16 cellular contexts compared by ENCODE assay signal in the genomic region with DNA sequence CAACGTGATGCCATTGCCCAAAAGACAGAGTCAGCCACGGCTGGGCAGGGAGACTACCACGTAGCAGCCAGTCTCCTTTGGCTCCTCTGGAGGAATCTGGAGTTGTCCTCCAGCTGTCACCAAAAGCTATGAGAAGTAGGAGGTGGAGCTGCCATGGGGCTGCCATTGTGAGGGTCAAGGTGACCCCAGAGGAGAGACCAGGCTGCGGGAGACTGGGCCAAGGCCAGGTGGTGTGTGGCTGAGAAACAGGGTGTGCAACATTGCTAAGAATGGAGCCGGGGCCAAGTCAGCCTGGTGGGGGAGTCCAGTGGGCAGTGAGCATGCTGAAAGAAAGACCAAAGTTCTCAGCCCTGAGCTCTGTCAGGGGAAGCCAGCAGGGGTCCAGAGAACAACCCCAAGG. TPM values are rescaled to one million over a fixed set of nuclear protein-coding genes. Genes with fewer than 3 reads are reported as not detected.
DNase-seq lines count a peak whose midpoint lies in the region; ATAC-seq and TF ChIP-seq lines count a peak whose summit lies in the region.
"Had no signal": no experiment of that assay in that cellular context is flagged by ENCODE, and none has a peak within 500 bp of the region (broad histone marks: within the 10 kb centered on the region; RNA-seq: fewer than 3 reads in every experiment).

No MANE protein-coding gene starts in this region.

- peak overlapping the region; percentile 67 for H3K4me2 ChIP-seq in HCT116 (ENCODE audit: low read length)
- H3K4me2 ChIP-seq: GM23338 had no signal

- H3K4me1 ChIP-seq in HCT116 (ENCODE audit: control insufficient read depth in 1 of 2, insufficient read depth in 2 of 2, low read length in 2 of 2) = peaks cover 80 to 97% of the 10 kb centered on the region in 2 experiments
- H3K4me1 ChIP-seq in Panc1 (ENCODE audit: control insufficient read depth, insufficient read depth, low read length) = peaks cover 46% of the 10 kb centered on the region

- TF ChIP-seq POLR2A in HCT116 (IDR thresholded peaks at IDR 0.05; ENCODE audit: borderline replicate concordance, extremely low read depth, insufficient read depth, insufficient read length) = no peak

- H3K4me3 ChIP-seq in HCT116 (replicated peaks in 1 of 2; ENCODE audit: low read depth in 1 of 2, low read length in 2 of 2) = no peak overlapping the region
- H3K4me3 ChIP-seq in Panc1 (ENCODE audit: low read depth in 2 of 2, low read length in 2 of 2) = no peak overlapping the region
- H3K4me3 ChIP-seq: GM23338 had no signal

- peaks cover 10% of the 10 kb centered on the region; the same call in 1 of the 2 replicates for H3K79me2 ChIP-seq in HCT116 (ENCODE audit: insufficient read depth, low read length)

- H3K9me2 ChIP-seq in HCT116 (ENCODE audit: insufficient read depth) = no peaks in the 10 kb centered on the region

- H3K36me3 ChIP-seq in HCT116 (ENCODE audit: control insufficient read depth in 1 of 2, insufficient read depth in 2 of 2, low read length in 2 of 2) = no peaks in the 10 kb centered on the region
- H3K36me3 ChIP-seq in Panc1 (ENCODE audit: control insufficient read depth, insufficient read depth, low read length) = no peaks in the 10 kb centered on the region

- CTCF ChIA-PET in HCT116 (lab: Charles Lee) (interaction anchor here (1.6 to 2.8 kb wide), 3 partner anchors 15 to 398 kb away, joined by 4 to 10 read pairs (median 6); no protein-coding TSS in a partner anchor), Panc1 (lab: Charles Lee) (interaction anchor here (0.6 to 1.0 kb wide), 3 partner anchors 15 to 378 kb away, joined by 3 to 4 read pairs (median 3); no protein-coding TSS in a partner anchor)

- H3K27me3 ChIP-seq in HCT116 (ENCODE audit: insufficient read depth, low read length) (no peaks in the 10 kb centered on the region), Panc1 (ENCODE audit: control insufficient read depth, insufficient read depth, low read length) (no peaks in the 10 kb centered on the region)

- RAD21 ChIA-PET in HCT116 (lab: Charles Lee; ENCODE audit: low non-redundant PET in 1 of 2, low total read pairs in 2 of 2, uncharacterized antibody in 2 of 2, unreplicated experiment in 2 of 2) = no interaction called here

- no peak overlapping the region for H2AFZ ChIP-seq in HCT116 (ENCODE audit: low read depth, low read length, poor library complexity, severe bottlenecking)
- H2AFZ ChIP-seq: GM23338 had no signal

- no peaks in the 10 kb centered on the region for H3K9me3 ChIP-seq in HCT116 (ENCODE audit: control insufficient read depth in 1 of 2, insufficient read depth in 1 of 2, low read depth in 1 of 2, low read length in 2 of 2)
- H3K9me3 ChIP-seq in Panc1 (ENCODE audit: control insufficient read depth, insufficient read depth, low read depth, low read length) = no peaks in the 10 kb centered on the region

- in situ Hi-C loops in Panc1 (cut with HindIII; ENCODE audit: low pct_unique_long_range_greater_than_20kb, low sequenced_read_pairs) = no loop called here

- BruUV-seq in HCT116 (replicated peaks; lab: Mats Ljungman, UMichigan) = no TSS peak
- BruUV-seq in Panc1 (replicated peaks; lab: Mats Ljungman, UMichigan) = no TSS peak

- ATAC-seq in HCT116 = no peak
- ATAC-seq in Panc1 = no peak
- ATAC-seq in GM18909 (IDR thresholded peaks at IDR 0.05; ENCODE audit: poor library complexity, unreplicated experiment) = no peak
- ATAC-seq in Right ventricle myocardium superior (ENCODE audit: poor library complexity) = no peak
- no peak for ATAC-seq in HG02798 (IDR thresholded peaks at IDR 0.05; ENCODE audit: poor library complexity, unreplicated experiment)
- ATAC-seq: GM23338, HepG2 had no signal

- no peak for DNase-seq in HCT116 (ENCODE audit: low read depth, low spot score)
- DNase-seq in Panc1 (ENCODE audit: low read depth, low spot score) = no peak
- peak; percentile 39 for DNase-seq in mesenteric fat pad (ENCODE audit: low spot score)
- no peak for DNase-seq in putamen (ENCODE audit: low spot score)
- DNase-seq in Right ventricle myocardium superior = no peak
- DNase-seq: AML-193; CD4-positive, alpha-beta T cell; DMS153; DMS79; GDM1; HCEC 1CT had no signal

- H4K20me1 ChIP-seq in HCT116 (ENCODE audit: insufficient read depth) = no peaks in the 10 kb centered on the region

- peak overlapping the region; percentile 71 for H3K9ac ChIP-seq in HCT116 (ENCODE audit: low read length)

- no peak for TF ChIP-seq RAD21 in HCT116 (IDR thresholded peaks at IDR 0.05; ENCODE audit: low read depth)

- TF ChIP-seq CTCF in HCT116 (IDR thresholded peaks at IDR 0.05 in 2 of 3, conservative IDR thresholded peaks at IDR 0.05 in 1 of 3; ENCODE audit: borderline replicate concordance in 1 of 3, insufficient read depth in 1 of 3, low read depth in 2 of 3, low read length in 2 of 3) = no peak
- no peak for TF ChIP-seq CTCF in Panc1 (IDR thresholded peaks at IDR 0.05)

- POLR2A ChIA-PET in HCT116 (lab: Charles Lee) = interaction anchor here (15.9 kb wide), 1 partner anchor 13 kb away, joined by 198 read pairs; no protein-coding TSS in a partner anchor
- POLR2A ChIA-PET in Panc1 (lab: Charles Lee) = no interaction called here

- H3K27ac ChIP-seq in HCT116 (ENCODE audit: low read depth, low read length) (peak overlapping the region; percentile 99), Panc1 (ENCODE audit: low read length) (peak overlapping the region; percentile 81; the same call in 1 of the 2 replicates)
- H3K27ac ChIP-seq: C4-2B had no signal

- intact Hi-C loops in HCT116 (cut with micrococcal nuclease) (loop anchor here (10.0 kb wide), 1 partner anchor 719 kb away; a partner anchor contains a TSS), Panc1 (cut with micrococcal nuclease; ENCODE audit: unreplicated experiment) (no loop called here), Right ventricle myocardium superior (cut with DNase I) (no loop called here)

TF ChIP-seq in HCT116, 20 proteins besides CTCF, POLR2A, EP300 and RAD21 (continues in another document):
- TF ChIP-seq, protein P1, sequence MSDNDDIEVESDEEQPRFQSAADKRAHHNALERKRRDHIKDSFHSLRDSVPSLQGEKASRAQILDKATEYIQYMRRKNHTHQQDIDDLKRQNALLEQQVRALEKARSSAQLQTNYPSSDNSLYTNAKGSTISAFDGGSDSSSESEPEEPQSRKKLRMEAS (IDR thresholded peaks at IDR 0.05) = no peak
- TF ChIP-seq, protein P2, sequence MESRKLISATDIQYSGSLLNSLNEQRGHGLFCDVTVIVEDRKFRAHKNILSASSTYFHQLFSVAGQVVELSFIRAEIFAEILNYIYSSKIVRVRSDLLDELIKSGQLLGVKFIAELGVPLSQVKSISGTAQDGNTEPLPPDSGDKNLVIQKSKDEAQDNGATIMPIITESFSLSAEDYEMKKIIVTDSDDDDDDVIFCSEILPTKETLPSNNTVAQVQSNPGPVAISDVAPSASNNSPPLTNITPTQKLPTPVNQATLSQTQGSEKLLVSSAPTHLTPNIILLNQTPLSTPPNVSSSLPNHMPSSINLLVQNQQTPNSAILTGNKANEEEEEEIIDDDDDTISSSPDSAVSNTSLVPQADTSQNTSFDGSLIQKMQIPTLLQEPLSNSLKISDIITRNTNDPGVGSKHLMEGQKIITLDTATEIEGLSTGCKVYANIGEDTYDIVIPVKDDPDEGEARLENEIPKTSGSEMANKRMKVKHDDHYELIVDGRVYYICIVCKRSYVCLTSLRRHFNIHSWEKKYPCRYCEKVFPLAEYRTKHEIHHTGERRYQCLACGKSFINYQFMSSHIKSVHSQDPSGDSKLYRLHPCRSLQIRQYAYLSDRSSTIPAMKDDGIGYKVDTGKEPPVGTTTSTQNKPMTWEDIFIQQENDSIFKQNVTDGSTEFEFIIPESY (IDR thresholded peaks at IDR 0.05; ENCODE audit: extremely low read depth, insufficient replicate concordance, low read length) = no peak
- TF ChIP-seq EGR1 (IDR thresholded peaks at IDR 0.05; ENCODE audit: low read depth) (no peak), SP1 (IDR thresholded peaks at IDR 0.05; ENCODE audit: low read depth) (no peak), POLR2AphosphoS5 (IDR thresholded peaks at IDR 0.05; ENCODE audit: low read depth, low read length) (no peak), SIN3A (IDR thresholded peaks at IDR 0.05; ENCODE audit: low read depth) (no peak), FOSL1 (IDR thresholded peaks at IDR 0.05; ENCODE audit: low read depth) (no peak), YY1 (IDR thresholded peaks at IDR 0.05; ENCODE audit: extremely low read depth, insufficient replicate concordance, low read depth, low read length) (no peak), JUND (IDR thresholded peaks at IDR 0.05) (no peak), TCF7L2 (IDR thresholded peaks at IDR 0.05; ENCODE audit: borderline replicate concordance, extremely low read depth, insufficient read depth, insufficient read length) (no peak), EZH2phosphoT487 (IDR thresholded peaks at IDR 0.05; ENCODE audit: borderline replicate concordance) (no peak), CEBPB (IDR thresholded peaks at IDR 0.05; ENCODE audit: low read depth) (no peak), SRF (IDR thresholded peaks at IDR 0.05; ENCODE audit: low read depth) (no peak), ZNF274 (IDR thresholded peaks at IDR 0.05; ENCODE audit: low read depth, low read length) (no peak)
- TF ChIP-seq, protein P3, sequence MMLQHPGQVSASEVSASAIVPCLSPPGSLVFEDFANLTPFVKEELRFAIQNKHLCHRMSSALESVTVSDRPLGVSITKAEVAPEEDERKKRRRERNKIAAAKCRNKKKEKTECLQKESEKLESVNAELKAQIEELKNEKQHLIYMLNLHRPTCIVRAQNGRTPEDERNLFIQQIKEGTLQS (IDR thresholded peaks at IDR 0.05) = no peak

RNA-seq across cellular contexts. Expression of a gene that starts 29.9 kb away (rescaled TPM):
- 95.1 TPM for total RNA-seq in HCT116 (2021; ENCODE audit: unreplicated experiment)
- 50.5 and 67.7 TPM in 2 replicates for polyA plus RNA-seq in HCT116 (2012)
- total RNA-seq in Panc1 (2021; ENCODE audit: unreplicated experiment) = 61.9 TPM
- 42.7 TPM for polyA plus RNA-seq in Panc1 (2012; ENCODE audit: insufficient read length)
- 37.6 TPM for total RNA-seq in mesenteric fat pad
- total RNA-seq in Right ventricle myocardium superior = 79.3 TPM
